25 cellular contexts compared by ENCODE assay signal in the genomic region with DNA sequence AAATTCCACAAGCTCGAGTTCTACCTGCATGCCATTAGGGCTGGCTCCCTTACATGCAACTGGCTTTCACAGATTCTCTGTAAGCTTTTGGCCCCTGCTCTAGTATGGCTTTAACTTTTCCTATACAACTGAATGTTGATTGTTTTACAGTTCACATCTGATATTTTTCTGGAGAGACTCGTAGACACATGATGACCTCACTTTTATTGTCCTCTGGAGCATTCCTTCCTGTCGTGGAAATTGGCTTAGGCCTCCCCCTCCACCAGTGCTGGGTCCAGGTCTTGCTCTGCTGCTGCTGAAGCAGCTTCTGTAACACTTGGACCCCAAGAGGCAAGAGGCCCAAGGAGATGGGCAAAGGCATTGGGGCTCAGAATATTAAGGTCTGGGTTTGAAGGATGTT.
DNase-seq lines count a peak whose midpoint lies in the region; ATAC-seq and TF ChIP-seq lines count a peak whose summit lies in the region.
"Had no signal": no experiment of that assay in that cellular context is flagged by ENCODE, and none has a peak within 500 bp of the region (broad histone marks: within the 10 kb centered on the region; RNA-seq: fewer than 3 reads in every experiment).

No MANE protein-coding gene starts in this region.

- H3K36me3 Mint-ChIP-seq in MCF 10A (ENCODE audit: insufficient read depth, unreplicated experiment) (no peaks in the 10 kb centered on the region), type B pancreatic cell (no peaks in the 10 kb centered on the region)
- H3K36me3 Mint-ChIP-seq: CD4-positive, alpha-beta memory T cell had no signal

- 93% methylated on average over 3 of the region's 3 CpGs for WGBS in mammary epithelial cell (ENCODE audit: low coverage, missing lambda C conversion rate)
- WGBS in hepatocyte (ENCODE audit: low lambda C conversion rate, missing lambda C conversion rate), result 68% methylated on average over 3 of the region's 3 CpGs
- WGBS in GM23248 (ENCODE audit: low coverage in 1 of 2, low lambda C conversion rate in 2 of 2, missing lambda C conversion rate in 2 of 2), 2 experiments, result 53 to 62% methylated on average over 3 of the region's 3 CpGs

- in situ Hi-C loops in mammary epithelial cell (cut with MboI; ENCODE audit: low sequenced_read_pairs in 2 of 2), result loop anchor here in 1 of 2 donors (25.0 kb wide), 1 partner anchor 463 kb away; no protein-coding TSS in a partner anchor
- in situ Hi-C loops in GM23248 (cut with MboI), result no loop called here

- H3K27me3 ChIP-seq in mammary epithelial cell (ENCODE audit: insufficient read depth, low read length) (no peaks in the 10 kb centered on the region), PC-3 (ENCODE audit: low read length) (no peaks in the 10 kb centered on the region), hepatocyte (no peaks in the 10 kb centered on the region), GM23248 (replicated peaks; ENCODE audit: insufficient read depth) (no peaks in the 10 kb centered on the region)
- H3K27me3 ChIP-seq: BLaER1 treated with 17β-estradiol and CSF1 and Interleukin-3, amounts not matched to agents 10 nM and 100 nM had no signal

- H3F3A ChIP-seq in PC-3 (ENCODE audit: low read length, unreplicated experiment) (no peaks in the 10 kb centered on the region), GM23248 (ENCODE audit: insufficient read depth) (peaks cover 11% of the 10 kb centered on the region; the same call in 1 of the 2 replicates)

- POLR2A ChIA-PET in MCF 10A (lab: Yijun Ruan, JAX) (interaction anchor here (0.8 to 1.9 kb wide), 4 partner anchors 8 to 145 kb away, joined by 3 to 9 read pairs (median 4); no protein-coding TSS in a partner anchor), PC-3 (lab: Charles Lee; ENCODE audit: unreplicated experiment) (no interaction called here)

- no peak overlapping the region for H3K27ac ChIP-seq in mammary epithelial cell (ENCODE audit: insufficient read depth, low read depth, low read length)
- peak overlapping the region; percentile 58 for H3K27ac ChIP-seq in PC-3 (ENCODE audit: low read length)
- H3K27ac ChIP-seq in hepatocyte, result peak overlapping the region; percentile 44
- no peak overlapping the region for H3K27ac ChIP-seq in GM23248
- H3K27ac ChIP-seq: BLaER1 treated with 17β-estradiol and CSF1 and Interleukin-3, amounts not matched to agents 10 nM and 100 nM; HL-60; PC-9; RWPE1 had no signal

- no peak for ATAC-seq in PC-3
- no peak for ATAC-seq in mucosa of descending colon
- ATAC-seq: SK-N-SH treated with all-trans-retinoic acid at 6 μM for 48 hours had no signal

- H3K4me2 ChIP-seq in mammary epithelial cell (ENCODE audit: insufficient read depth, low read depth, low read length), result no peak overlapping the region
- H3K4me2 ChIP-seq in PC-3 (ENCODE audit: low read length), result no peak overlapping the region; the same call in 1 of the 2 replicates
- no peak overlapping the region for H3K4me2 ChIP-seq in hepatocyte
- no peak overlapping the region for H3K4me2 ChIP-seq in GM23248 (ENCODE audit: unreplicated experiment)
- H3K4me2 ChIP-seq: BLaER1 treated with 17β-estradiol and CSF1 and Interleukin-3, amounts not matched to agents 10 nM and 100 nM; PC-9 had no signal

- peak overlapping the region; percentile 63 for H3K27ac Mint-ChIP-seq in MCF 10A (ENCODE audit: low read depth, unreplicated experiment)
- H3K27ac Mint-ChIP-seq in type B pancreatic cell, result peak overlapping the region; percentile 8
- H3K27ac Mint-ChIP-seq: CD4-positive, alpha-beta memory T cell had no signal

- BruUV-seq in MCF 10A (replicated peaks; lab: Mats Ljungman, UMichigan), result no TSS peak
- no TSS peak for BruUV-seq in mammary epithelial cell (replicated peaks; lab: Mats Ljungman, UMichigan)
- BruUV-seq in PC-3 (replicated peaks; lab: Mats Ljungman, UMichigan), result no TSS peak

- dilution Hi-C loops in mammary epithelial cell (cut with HindIII; ENCODE audit: low sequenced_read_pairs), result loop anchor here (5.0 kb wide), 1 partner anchor 73 kb away; no protein-coding TSS in a partner anchor

- H3K9me2 ChIP-seq in PC-3 (replicated peaks; ENCODE audit: low read length) (no peaks in the 10 kb centered on the region), hepatocyte (replicated peaks; ENCODE audit: insufficient read depth) (no peaks in the 10 kb centered on the region), GM23248 (ENCODE audit: insufficient read depth) (no peaks in the 10 kb centered on the region)

- H3K27me3 Mint-ChIP-seq in MCF 10A (ENCODE audit: insufficient read depth, unreplicated experiment) (no peaks in the 10 kb centered on the region), type B pancreatic cell (no peaks in the 10 kb centered on the region)

- H3K4me1 ChIP-seq in mammary epithelial cell (ENCODE audit: insufficient read depth, low read length) (peaks cover 18% of the 10 kb centered on the region), PC-3 (ENCODE audit: insufficient read depth, low read length) (peaks cover 64% of the 10 kb centered on the region), hepatocyte (ENCODE audit: insufficient read depth) (peaks cover 19% of the 10 kb centered on the region), GM23248 (ENCODE audit: insufficient read depth) (0 out of 2 replicates have a peak, but pooled peaks cover 8% of the 10 kb centered on the region), mucosa of descending colon (ENCODE audit: low read depth) (peaks cover 3% of the 10 kb centered on the region)

- H3K4me1 Mint-ChIP-seq in MCF 10A (ENCODE audit: insufficient read depth, unreplicated experiment), result peaks cover 7% of the 10 kb centered on the region
- peaks cover 18% of the 10 kb centered on the region for H3K4me1 Mint-ChIP-seq in type B pancreatic cell (ENCODE audit: unreplicated experiment)

- CTCF ChIA-PET in MCF 10A (lab: Yijun Ruan, JAX) (interaction anchor here (0.6 to 0.9 kb wide), 5 partner anchors 39 to 656 kb away, joined by 3 read pairs; no protein-coding TSS in a partner anchor), mammary epithelial cell (lab: Charles Lee; ENCODE audit: low non-redundant PET) (interaction anchor here (0.6 to 0.7 kb wide), 2 partner anchors 544 to 634 kb away, joined by 4 to 6 read pairs; no protein-coding TSS in a partner anchor), PC-3 (lab: Charles Lee) (interaction anchor here (0.6 kb wide), 1 partner anchor 242 kb away, joined by 4 read pairs; no protein-coding TSS in a partner anchor)

- no peak overlapping the region for H3K9ac ChIP-seq in mammary epithelial cell (ENCODE audit: insufficient read depth, low read length)
- no peak overlapping the region for H3K9ac ChIP-seq in PC-3 (ENCODE audit: low read length)
- no peak overlapping the region for H3K9ac ChIP-seq in GM23248
- H3K9ac ChIP-seq: BLaER1 treated with 17β-estradiol and CSF1 and Interleukin-3, amounts not matched to agents 10 nM and 100 nM had no signal

- no peak overlapping the region for H3K4me3 Mint-ChIP-seq in MCF 10A (ENCODE audit: unreplicated experiment)
- H3K4me3 Mint-ChIP-seq in type B pancreatic cell, result no peak overlapping the region
- H3K4me3 Mint-ChIP-seq: CD4-positive, alpha-beta memory T cell had no signal

- H3K36me3 ChIP-seq in mammary epithelial cell (ENCODE audit: insufficient read depth, low read length) (no peaks in the 10 kb centered on the region), PC-3 (ENCODE audit: low read depth, low read length) (no peaks in the 10 kb centered on the region), hepatocyte (replicated peaks; ENCODE audit: insufficient read depth, low read depth) (no peaks in the 10 kb centered on the region), GM23248 (ENCODE audit: low read depth) (no peaks in the 10 kb centered on the region), mucosa of descending colon (ENCODE audit: low read depth) (no peaks in the 10 kb centered on the region)
- H3K36me3 ChIP-seq: BLaER1 treated with 17β-estradiol and CSF1 and Interleukin-3, amounts not matched to agents 10 nM and 100 nM had no signal

- DNase-seq in MCF 10A (ENCODE audit: unreplicated experiment) (no peak), mammary epithelial cell (no peak), PC-3 (no peak), hepatocyte (ENCODE audit: low spot score) (no peak), type B pancreatic cell (ENCODE audit: extremely low spot score, unreplicated experiment) (no peak), GM23248 (no peak), mucosa of descending colon (no peak)
- no peak for DNase-seq in activated CD4-positive, alpha-beta T cell treated with anti-CD3 and anti-CD28 coated beads, Interleukin-2, amount 50 U/mL, for 48 hours
- DNase-seq: 8988T; Caco-2; CD4-positive, alpha-beta memory T cell; GF-D8; H7; KG1; NCI-H1105 treated with DMSO at 0.1 percent for 48 hours; NCI-H2081 treated with DMSO at 0.1 percent for 48 hours; NCI-H2171 treated with DMSO at 0.1 percent for 48 hours; NCI-H446; NCI-H526 treated with DMSO at 0.1 percent for 48 hours; PC-9; SHP77 treated with DMSO at 0.1 percent for 48 hours had no signal

- H3K9me3 ChIP-seq in mammary epithelial cell (replicated peaks; ENCODE audit: insufficient read depth, low read length) (no peaks in the 10 kb centered on the region), PC-3 (ENCODE audit: low read length) (no peaks in the 10 kb centered on the region), hepatocyte (ENCODE audit: low read depth) (no peaks in the 10 kb centered on the region), GM23248 (ENCODE audit: low read depth) (no peaks in the 10 kb centered on the region), mucosa of descending colon (no peaks in the 10 kb centered on the region)
- H3K9me3 ChIP-seq: Caco-2 had no signal

- H2AFZ ChIP-seq in mammary epithelial cell (ENCODE audit: low read depth, low read length), result no peak overlapping the region
- no peak overlapping the region for H2AFZ ChIP-seq in PC-3 (ENCODE audit: low read length)
- no peak overlapping the region for H2AFZ ChIP-seq in hepatocyte
- H2AFZ ChIP-seq in GM23248, result no peak overlapping the region
- H2AFZ ChIP-seq: PC-9 had no signal

- H3K4me3 ChIP-seq in mammary epithelial cell (replicated peaks in 1 of 3; ENCODE audit: insufficient read depth in 1 of 3, low read depth in 2 of 3, low read length in 3 of 3) (no peak overlapping the region), PC-3 (ENCODE audit: low read length) (no peak overlapping the region), hepatocyte (no peak overlapping the region), GM23248 (no peak overlapping the region), mucosa of descending colon (no peak overlapping the region)
- H3K4me3 ChIP-seq: BLaER1 treated with 17β-estradiol and CSF1 and Interleukin-3, amounts not matched to agents 10 nM and 100 nM; PC-9 had no signal

- H3K9me3 Mint-ChIP-seq in MCF 10A (ENCODE audit: unreplicated experiment) (peaks cover 7% of the 10 kb centered on the region), type B pancreatic cell (peaks cover 5% of the 10 kb centered on the region)

- TF ChIP-seq CTCF in MCF 10A (IDR thresholded peaks at IDR 0.05; ENCODE audit: unreplicated experiment), result no peak
- TF ChIP-seq CTCF in mammary epithelial cell (conservative IDR thresholded peaks at IDR 0.05 in 1 of 2, IDR thresholded peaks at IDR 0.05 in 1 of 2; ENCODE audit: extremely low read depth in 1 of 2, insufficient read depth in 1 of 2, low read depth in 1 of 2, low read length in 2 of 2), result no peak
- no peak for TF ChIP-seq CTCF in PC-3 (conservative IDR thresholded peaks at IDR 0.05; ENCODE audit: low read depth, low read length)
- TF ChIP-seq CTCF in hepatocyte (IDR thresholded peaks at IDR 0.05; ENCODE audit: poor library complexity), result no peak
- no peak for TF ChIP-seq CTCF in type B pancreatic cell (conservative IDR thresholded peaks at IDR 0.05)
- no peak for TF ChIP-seq CTCF in mucosa of descending colon (IDR thresholded peaks at IDR 0.05)

- intact Hi-C loops in MCF 10A (cut with micrococcal nuclease), result loop anchor here (5.0 to 10.0 kb wide), 2 partner anchors 308 to 500 kb away; no protein-coding TSS in a partner anchor
- intact Hi-C loops in mammary epithelial cell (cut with micrococcal nuclease), result loop anchor here (5.0 kb wide), 1 partner anchor 768 kb away; no protein-coding TSS in a partner anchor
- intact Hi-C loops in PC-3 (cut with micrococcal nuclease), result loop anchor here (5.0 to 10.0 kb wide), 5 partner anchors 93 to 768 kb away; no protein-coding TSS in a partner anchor
- intact Hi-C loops in mucosa of descending colon (cut with DNase I, micrococcal nuclease), result loop anchor here in 1 of 2 donors (10.0 kb wide), 1 partner anchor 460 kb away; no protein-coding TSS in a partner anchor

- H3K79me2 ChIP-seq in mammary epithelial cell (ENCODE audit: insufficient read depth, low read length), result no peaks in the 10 kb centered on the region
- H3K79me2 ChIP-seq in PC-3 (ENCODE audit: low read length), result peaks cover 24% of the 10 kb centered on the region
- H3K79me2 ChIP-seq in hepatocyte, result no peaks in the 10 kb centered on the region
- H3K79me2 ChIP-seq in GM23248 (ENCODE audit: insufficient read depth), result no peaks in the 10 kb centered on the region

- H4K20me1 ChIP-seq in mammary epithelial cell (ENCODE audit: insufficient read depth, low read length) (no peaks in the 10 kb centered on the region), PC-3 (ENCODE audit: low read length) (no peaks in the 10 kb centered on the region), hepatocyte (ENCODE audit: insufficient read depth, poor library complexity, severe bottlenecking) (no peaks in the 10 kb centered on the region), GM23248 (ENCODE audit: insufficient read depth) (no peaks in the 10 kb centered on the region)
- H4K20me1 ChIP-seq: BLaER1 treated with 17β-estradiol and CSF1 and Interleukin-3, amounts not matched to agents 10 nM and 100 nM had no signal

Comparison
In these comparisons a context has a peak if more than half of its experiments do, and no peak if none do; other contexts are left out.
1. H3K27ac ChIP-seq: peak in PC-3 (single experiment) and hepatocyte (single experiment); none in mammary epithelial cell (single experiment) and GM23248 (single experiment).